In genomic region chr4:15001248-15001824, GRCh38 we compare ENCODE assay signal across 8 cellular contexts. TPM values are rescaled to one million over a fixed set of nuclear protein-coding genes. Genes with fewer than 3 reads are reported as not detected.
A peak's percentile ranks its signal among the peaks of the same experiment; 100 is the strongest.
DNase-seq lines count a peak whose midpoint lies in the region; ATAC-seq and TF ChIP-seq lines count a peak whose summit lies in the region.

No MANE protein-coding gene starts in this region.

- TF ChIP-seq CTCF in GM12874 (IDR thresholded peaks at IDR 0.05; ENCODE audit: insufficient read depth, low read depth, low read length) (0 out of 2 replicates have a peak, but pooled peaks have one; percentile 12), HCT116 (IDR thresholded peaks at IDR 0.05 in 2 of 3, conservative IDR thresholded peaks at IDR 0.05 in 1 of 3; ENCODE audit: borderline replicate concordance in 1 of 3, insufficient read depth in 1 of 3, low read depth in 2 of 3, low read length in 2 of 3) (no peak)

- H3K27ac ChIP-seq in HCT116 (ENCODE audit: low read depth, low read length) = peak overlapping the region; percentile 71; the same call in 1 of the 2 replicates

- no TSS peak for BruUV-seq in HCT116 (replicated peaks; lab: Mats Ljungman, UMichigan)

- ATAC-seq in HCT116 = peak; percentile 39

- no peaks in the 10 kb centered on the region for H3K79me2 ChIP-seq in HCT116 (ENCODE audit: insufficient read depth, low read length)

- H4K20me1 ChIP-seq in HCT116 (ENCODE audit: insufficient read depth) = no peaks in the 10 kb centered on the region

- intact Hi-C loops in HCT116 (cut with micrococcal nuclease) = loop anchor here (5.0 to 10.0 kb wide), 3 partner anchors 144 to 1377 kb away; partner anchors contain the start of gene BOD1L1

- H3K4me3 ChIP-seq in HCT116 (replicated peaks in 1 of 2; ENCODE audit: low read depth in 1 of 2, low read length in 2 of 2) (peak overlapping the region; percentile 65 to 66), MG63 (peak overlapping the region; percentile 81)

- H3K4me1 ChIP-seq in HCT116 (ENCODE audit: control insufficient read depth in 1 of 2, insufficient read depth in 2 of 2, low read length in 2 of 2) = peaks cover 2 to 18% of the 10 kb centered on the region in 2 experiments; a peak in 3 of 4 replicates

- no peaks in the 10 kb centered on the region for H3K27me3 ChIP-seq in HCT116 (ENCODE audit: insufficient read depth, low read length)
- H3K27me3 ChIP-seq in MG63 = no peaks in the 10 kb centered on the region

- POLR2A ChIA-PET in HCT116 (lab: Charles Lee) = no interaction called here

- TF ChIP-seq RAD21 in HCT116 (IDR thresholded peaks at IDR 0.05; ENCODE audit: low read depth) = no peak

- no peaks in the 10 kb centered on the region for H3K9me2 ChIP-seq in HCT116 (ENCODE audit: insufficient read depth)

- CTCF ChIA-PET in HCT116 (lab: Charles Lee) = no interaction called here

- peak overlapping the region; percentile 94 for H3K4me2 ChIP-seq in HCT116 (ENCODE audit: low read length)

- H2AFZ ChIP-seq in HCT116 (ENCODE audit: low read depth, low read length, poor library complexity, severe bottlenecking) = peak overlapping the region; percentile 96

- peak overlapping the region; percentile 62 for H3K9ac ChIP-seq in HCT116 (ENCODE audit: low read length)

- RAD21 ChIA-PET in HCT116 (lab: Charles Lee; ENCODE audit: low non-redundant PET in 1 of 2, low total read pairs in 2 of 2, uncharacterized antibody in 2 of 2, unreplicated experiment in 2 of 2) = no interaction called here

- no peaks in the 10 kb centered on the region for H3K36me3 ChIP-seq in HCT116 (ENCODE audit: control insufficient read depth in 1 of 2, insufficient read depth in 2 of 2, low read length in 2 of 2)
- no peaks in the 10 kb centered on the region for H3K36me3 ChIP-seq in MG63

- no peak for TF ChIP-seq POLR2A in HCT116 (IDR thresholded peaks at IDR 0.05; ENCODE audit: borderline replicate concordance, extremely low read depth, insufficient read depth, insufficient read length)

- DNase-seq in HCT116 (ENCODE audit: low read depth, low spot score) (no peak), MG63 (peak; percentile 68), UCSD-AML1 (lab: John Stamatoyannopoulos, UW; ENCODE audit: unreplicated experiment) (peak; percentile 81), islet precursor cell (peak; percentile 59), smooth muscle cell of the brain vasculature (ENCODE audit: low read depth, low spot score) (peak; percentile 82), DMS79 (lab: John Stamatoyannopoulos, UW) (no peak)
- peak; percentile 47 for DNase-seq in central memory CD4-positive, alpha-beta T cell

- H3K9me3 ChIP-seq in HCT116 (ENCODE audit: control insufficient read depth in 1 of 2, insufficient read depth in 1 of 2, low read depth in 1 of 2, low read length in 2 of 2) (no peaks in the 10 kb centered on the region), MG63 (no peaks in the 10 kb centered on the region)

TF ChIP-seq in HCT116, 20 proteins besides CTCF, POLR2A, EP300 and RAD21:
- 0 out of 2 replicates have a peak, but pooled peaks have one; percentile 19 for TF ChIP-seq MAX (IDR thresholded peaks at IDR 0.05)
- TF ChIP-seq TCF7L2 (IDR thresholded peaks at IDR 0.05; ENCODE audit: borderline replicate concordance, extremely low read depth, insufficient read depth, insufficient read length) = no peak
- no peak for TF ChIP-seq ATF3 (IDR thresholded peaks at IDR 0.05)
- TF ChIP-seq CBX3 (IDR thresholded peaks at IDR 0.05; ENCODE audit: low read depth) = no peak

RNA-seq across cellular contexts. Expression of gene CPEB2, which starts 0.9 kb away (rescaled TPM):
- 1.3 TPM for total RNA-seq in HCT116 (2021; ENCODE audit: unreplicated experiment)
- polyA plus RNA-seq in HCT116 (2012) = 0.59 and 0.60 TPM in 2 replicates
- 0.10 and 3.4 TPM in 2 replicates for total RNA-seq in MG63 (2014; rRNA removed; shearing (Covaris generic); ENCODE audit: low replicate concordance)

Comparison
In these comparisons a context has a peak if more than half of its experiments do, and no peak if none do; other contexts are left out.
1. DNase-seq: peak in MG63 (single experiment), UCSD-AML1 (single experiment), central memory CD4-positive, alpha-beta T cell (single experiment), islet precursor cell (single experiment) and smooth muscle cell of the brain vasculature (single experiment); none in HCT116 (single experiment) and DMS79 (single experiment).